19 cellular contexts compared by ENCODE assay signal in genomic region chr2:69469375-69469774, GRCh38.
"Had no signal": no experiment of that assay in that cellular context is flagged by ENCODE, and none has a peak within 500 bp of the region (broad histone marks: within the 10 kb centered on the region; RNA-seq: fewer than 3 reads in every experiment).

No MANE protein-coding gene starts in this region.

- H3K9me3 Mint-ChIP-seq: activated naive CD4-positive, alpha-beta T cell treated with anti-CD3 and anti-CD28 coated beads for 36 hours; activated T-helper 2 cell treated with anti-CD3 and anti-CD28 coated beads, Interferon-gamma antibody, Interleukin-2, Interleukin-4, amounts not matched to agents 10 μg/mL and 5 μg/mL and 100 μg/mL, durations not matched to agents 14 hours and 24 hours and 36 hours; WTC11 had no signal

- H3K9me3 ChIP-seq: adrenal gland, colonic mucosa, left lung, ovary, psoas muscle, SK-N-SH, stomach, thoracic aorta had no signal

- H3K36me3 ChIP-seq: colonic mucosa, ovary had no signal

- H3K4me3 ChIP-seq: adrenal gland, colonic mucosa, left lung, ovary, psoas muscle, smooth muscle cell, stomach, thoracic aorta had no signal

- FAIRE-seq: frontal cortex had no signal

- H3K27ac ChIP-seq: adrenal gland, colonic mucosa, left lung, ovary, psoas muscle, thoracic aorta had no signal

- H3K27me3 ChIP-seq: adrenal gland, colonic mucosa, left lung, ovary, stomach had no signal

- H3K4me3 Mint-ChIP-seq: activated CD4-positive, alpha-beta T cell treated with anti-CD3 and anti-CD28 coated beads for 36 hours; activated naive CD4-positive, alpha-beta T cell treated with anti-CD3 and anti-CD28 coated beads for 36 hours; WTC11 had no signal

- H3K27me3 Mint-ChIP-seq: activated CD4-positive, alpha-beta T cell treated with anti-CD3 and anti-CD28 coated beads for 36 hours had no signal

- DNase-seq: activated CD4-positive, alpha-beta T cell treated with anti-CD3 and anti-CD28 coated beads for 36 hours; activated CD4-positive, alpha-beta T cell treated with anti-CD3 and anti-CD28 coated beads, Interleukin-2, amount 50 U/mL, for 48 hours; activated naive CD4-positive, alpha-beta T cell treated with anti-CD3 and anti-CD28 coated beads for 36 hours; activated T-cell treated with anti-CD3 and anti-CD28 coated beads for 4 hours; adrenal gland; colonic mucosa; erythroblast; left lung; ovary; psoas muscle; SK-N-SH; stimulated activated CD4-positive, alpha-beta T cell treated with anti-CD3 and anti-CD28 coated beads, Interleukin-4, amount 100 ng/mL, for 1 hour; stomach had no signal

- ATAC-seq: activated CD4-positive, alpha-beta T cell treated with anti-CD3 and anti-CD28 coated beads for 36 hours; left lung; psoas muscle; sciatic nerve; WTC11 had no signal

- H3K4me1 ChIP-seq: adrenal gland, colonic mucosa, left lung, psoas muscle had no signal

- H3K27ac Mint-ChIP-seq: activated CD4-positive, alpha-beta T cell treated with anti-CD3 and anti-CD28 coated beads for 36 hours; activated naive CD4-positive, alpha-beta T cell treated with anti-CD3 and anti-CD28 coated beads for 36 hours; activated T-helper 2 cell treated with anti-CD3 and anti-CD28 coated beads, Interferon-gamma antibody, Interleukin-2, Interleukin-4, amounts not matched to agents 10 μg/mL and 5 μg/mL and 100 μg/mL, durations not matched to agents 14 hours and 24 hours and 36 hours; WTC11 had no signal
